Comparison of ENCODE assay signal across 21 cellular contexts in genomic region chr4:110139815-110140214, GRCh38.
"Had no signal": no experiment of that assay in that cellular context is flagged by ENCODE, and none has a peak within 500 bp of the region (broad histone marks: within the 10 kb centered on the region; RNA-seq: fewer than 3 reads in every experiment).

No MANE protein-coding gene starts in this region.

- DNase-seq: activated CD4-positive, alpha-beta T cell treated with anti-CD3 and anti-CD28 coated beads, Interleukin-2, amount 50 U/mL, for 1 hour; activated CD4-positive, CD25-positive, alpha-beta regulatory T cell treated with anti-CD3 and anti-CD28 coated beads, Interleukin-2, amount 50 U/mL, for 72 hours; activated CD8-positive, alpha-beta memory T cell treated with anti-CD3 and anti-CD28 coated beads, Interleukin-2, amount 50 U/mL, for 4 hours; activated naive CD4-positive, alpha-beta T cell treated with anti-CD3 and anti-CD28 coated beads for 36 hours; activated naive CD8-positive, alpha-beta T cell treated with anti-CD3 and anti-CD28 coated beads, Interleukin-2, amount 50 U/mL, for 24 hours; activated T-cell treated with anti-CD3 and anti-CD28 coated beads, Interleukin-2, amount 50 U/mL, for 4 hours; aorta; brain microvascular endothelial cell; central memory CD4-positive, alpha-beta T cell; colonic mucosa; erythroblast; foreskin melanocyte; left ventricle myocardium superior; naive thymus-derived CD4-positive, alpha-beta T cell; stimulated activated CD4-positive, alpha-beta T cell treated with anti-CD3 and anti-CD28 coated beads, Interleukin-2, amount 100 ng/mL, for 24 hours; stimulated activated naive CD4-positive, alpha-beta T cell treated with Interleukin-2 at 50 U/mL for 16 hours; substantia nigra; T-helper 1 cell; T-helper 9 cell; tibial artery; uterus had no signal

- H3K27me3 Mint-ChIP-seq: activated naive CD8-positive, alpha-beta T cell treated with anti-CD3 and anti-CD28 coated beads, Interleukin-2, amount 50 U/mL, for 24 hours; naive thymus-derived CD4-positive, alpha-beta T cell had no signal

- H3K4me3 Mint-ChIP-seq: activated naive CD4-positive, alpha-beta T cell treated with anti-CD3 and anti-CD28 coated beads for 36 hours; activated naive CD8-positive, alpha-beta T cell treated with anti-CD3 and anti-CD28 coated beads, Interleukin-2, amount 50 U/mL, for 24 hours; activated T-cell treated with anti-CD3 and anti-CD28 coated beads, Interleukin-2, amount 50 U/mL, for 4 hours; naive thymus-derived CD4-positive, alpha-beta T cell had no signal

- ATAC-seq: activated naive CD8-positive, alpha-beta T cell treated with anti-CD3 and anti-CD28 coated beads, Interleukin-2, amount 50 U/mL, for 24 hours; activated T-cell treated with anti-CD3 and anti-CD28 coated beads, Interleukin-2, amount 50 U/mL, for 4 hours; left ventricle myocardium superior; naive thymus-derived CD4-positive, alpha-beta T cell had no signal

- H3K27ac ChIP-seq: brain microvascular endothelial cell, colonic mucosa, tibial artery, uterus had no signal

- H3K4me3 ChIP-seq: colonic mucosa, tibial artery, uterus had no signal

- H3K9me3 ChIP-seq: colonic mucosa, tibial artery, uterus had no signal

- H3K27ac Mint-ChIP-seq: activated naive CD4-positive, alpha-beta T cell treated with anti-CD3 and anti-CD28 coated beads for 36 hours; activated naive CD8-positive, alpha-beta T cell treated with anti-CD3 and anti-CD28 coated beads, Interleukin-2, amount 50 U/mL, for 24 hours had no signal

- H3K27me3 ChIP-seq: brain microvascular endothelial cell, colonic mucosa, tibial artery, uterus had no signal

- H3K4me1 ChIP-seq: colonic mucosa, tibial artery, uterus had no signal

- H3K9me3 Mint-ChIP-seq: activated naive CD4-positive, alpha-beta T cell treated with anti-CD3 and anti-CD28 coated beads for 36 hours; activated naive CD8-positive, alpha-beta T cell treated with anti-CD3 and anti-CD28 coated beads, Interleukin-2, amount 50 U/mL, for 24 hours; activated T-cell treated with anti-CD3 and anti-CD28 coated beads, Interleukin-2, amount 50 U/mL, for 4 hours; naive thymus-derived CD4-positive, alpha-beta T cell had no signal

- H3K4me1 Mint-ChIP-seq: activated naive CD8-positive, alpha-beta T cell treated with anti-CD3 and anti-CD28 coated beads, Interleukin-2, amount 50 U/mL, for 24 hours had no signal

- H3K36me3 ChIP-seq: brain microvascular endothelial cell, colonic mucosa, tibial artery, uterus had no signal
